ENCODE assay signal across 10 cellular contexts in genomic region chr16:17404903-17405691, GRCh38.
DNase-seq lines count a peak whose midpoint lies in the region; ATAC-seq, FAIRE-seq and TF ChIP-seq lines count a peak whose summit lies in the region.
"Had no signal": no experiment of that assay in that cellular context is flagged by ENCODE, and none has a peak within 500 bp of the region (broad histone marks: within the 10 kb centered on the region; RNA-seq: fewer than 3 reads in every experiment).

No MANE protein-coding gene starts in this region.

- H3K27me3 ChIP-seq in stomach smooth muscle (ENCODE audit: control insufficient read depth in 1 of 2, insufficient read depth in 2 of 2, low read length in 2 of 2) = no peaks in the 10 kb centered on the region

- FAIRE-seq in RCC 7860 (lab: Jason Lieb, UNC) = no peak
- FAIRE-seq: GM12892 had no signal

- POLR2A ChIA-PET in MCF 10A (lab: Yijun Ruan, JAX) = interaction anchor here (0.6 kb wide), 1 partner anchor 302 kb away, joined by 3 read pairs; no protein-coding TSS in a partner anchor
- POLR2A ChIA-PET in RWPE1 (lab: Yijun Ruan, JAX; ENCODE audit: low non-redundant PET) = no interaction called here

- TF ChIP-seq CTCF in HFFc6 (IDR thresholded peaks at IDR 0.05) (no peak), MCF 10A (IDR thresholded peaks at IDR 0.05; ENCODE audit: unreplicated experiment) (no peak), RWPE1 (conservative IDR thresholded peaks at IDR 0.05; ENCODE audit: low read depth) (no peak), GM20000 (IDR thresholded peaks at IDR 0.05; ENCODE audit: extremely low read depth, missing control alignments) (no peak)

- H3K27ac ChIP-seq in stomach smooth muscle (ENCODE audit: low read length) (peak overlapping the region; percentile 92), RWPE1 (no peak overlapping the region)

- no peaks in the 10 kb centered on the region for H3K36me3 ChIP-seq in stomach smooth muscle (ENCODE audit: control insufficient read depth in 2 of 2, insufficient read depth in 2 of 2, low read length in 2 of 2)

- intact Hi-C loops in MCF 10A (cut with micrococcal nuclease) = no loop called here

- H3K4me3 Mint-ChIP-seq in HFFc6 = peak overlapping the region; percentile 81
- H3K4me3 Mint-ChIP-seq in MCF 10A (ENCODE audit: unreplicated experiment) = no peak overlapping the region
- no peak overlapping the region for H3K4me3 Mint-ChIP-seq in immature natural killer cell

- peaks cover 47% of the 10 kb centered on the region for H3K4me1 Mint-ChIP-seq in HFFc6 (ENCODE audit: low read depth)
- H3K4me1 Mint-ChIP-seq in MCF 10A (ENCODE audit: insufficient read depth, unreplicated experiment) = no peaks in the 10 kb centered on the region
- peaks cover 32 to 44% of the 10 kb centered on the region in 2 donors for H3K4me1 Mint-ChIP-seq in immature natural killer cell

- H3K36me3 Mint-ChIP-seq in HFFc6 (ENCODE audit: low read depth) (peaks cover 11% of the 10 kb centered on the region; the same call in 1 of the 2 replicates), MCF 10A (ENCODE audit: insufficient read depth, unreplicated experiment) (no peaks in the 10 kb centered on the region), immature natural killer cell (peaks cover under 1 to 17% (median 16%) of the 10 kb centered on the region in 3 donors)

- H3K27me3 Mint-ChIP-seq in HFFc6 (ENCODE audit: insufficient read depth) = peaks cover 3% of the 10 kb centered on the region; the same call in 1 of the 2 replicates
- no peaks in the 10 kb centered on the region for H3K27me3 Mint-ChIP-seq in MCF 10A (ENCODE audit: insufficient read depth, unreplicated experiment)
- H3K27me3 Mint-ChIP-seq in immature natural killer cell (ENCODE audit: low read depth in 3 of 3) = peaks cover 1 to 9% (median 4%) of the 10 kb centered on the region in 3 donors

- peak overlapping the region in 1 of 2 donors; percentile 22 for H3K4me3 ChIP-seq in stomach smooth muscle (ENCODE audit: low read length in 2 of 2)

- H3K9me3 Mint-ChIP-seq in HFFc6 (no peaks in the 10 kb centered on the region), MCF 10A (ENCODE audit: unreplicated experiment) (peaks cover 33% of the 10 kb centered on the region), immature natural killer cell (peaks cover 0 to 2% (median 0%) of the 10 kb centered on the region in 6 donors)

- H3K9me3 ChIP-seq in stomach smooth muscle (ENCODE audit: control insufficient read depth in 2 of 2, low read length in 2 of 2) = no peaks in the 10 kb centered on the region

- H3K9ac ChIP-seq in stomach smooth muscle (ENCODE audit: low read length in 2 of 2) = peak overlapping the region; percentile 65 to 73

- peak overlapping the region; percentile 89 for H3K27ac Mint-ChIP-seq in HFFc6
- no peak overlapping the region for H3K27ac Mint-ChIP-seq in MCF 10A (ENCODE audit: low read depth, unreplicated experiment)
- peak overlapping the region in 5 of 6 donors; percentile 53 to 87 (median 74) for H3K27ac Mint-ChIP-seq in immature natural killer cell

- DNase-seq in HFFc6 (peak; percentile 76), MCF 10A (ENCODE audit: unreplicated experiment) (peak; percentile 58), immature natural killer cell (no peak), RWPE1 (ENCODE audit: low spot score) (no peak), RCC 7860 (ENCODE audit: low spot score) (no peak), GM20000 (ENCODE audit: low spot score) (no peak)

- H3K4me1 ChIP-seq in stomach smooth muscle (ENCODE audit: control insufficient read depth, insufficient read depth, low read length) = peaks cover 22% of the 10 kb centered on the region

- BruUV-seq in MCF 10A (replicated peaks; lab: Mats Ljungman, UMichigan) = no TSS peak

- CTCF ChIA-PET in MCF 10A (lab: Yijun Ruan, JAX) (interaction anchor here (0.5 kb wide), 1 partner anchor 43 kb away, joined by 3 read pairs; no protein-coding TSS in a partner anchor), RWPE1 (lab: Yijun Ruan, JAX) (no interaction called here)

- no peak for ATAC-seq in GM18867 (IDR thresholded peaks at IDR 0.05; ENCODE audit: unreplicated experiment)
- ATAC-seq: left lobe of liver had no signal

Comparison
In these comparisons a context has a peak if more than half of its experiments do, and no peak if none do; other contexts are left out.
1. DNase-seq: peak in HFFc6 (single experiment) and MCF 10A (single experiment); none in immature natural killer cell (0 of 3), RWPE1 (single experiment), RCC 7860 (single experiment) and GM20000 (single experiment).